Comparison of ENCODE assay signal across 20 cellular contexts in the genomic region with DNA sequence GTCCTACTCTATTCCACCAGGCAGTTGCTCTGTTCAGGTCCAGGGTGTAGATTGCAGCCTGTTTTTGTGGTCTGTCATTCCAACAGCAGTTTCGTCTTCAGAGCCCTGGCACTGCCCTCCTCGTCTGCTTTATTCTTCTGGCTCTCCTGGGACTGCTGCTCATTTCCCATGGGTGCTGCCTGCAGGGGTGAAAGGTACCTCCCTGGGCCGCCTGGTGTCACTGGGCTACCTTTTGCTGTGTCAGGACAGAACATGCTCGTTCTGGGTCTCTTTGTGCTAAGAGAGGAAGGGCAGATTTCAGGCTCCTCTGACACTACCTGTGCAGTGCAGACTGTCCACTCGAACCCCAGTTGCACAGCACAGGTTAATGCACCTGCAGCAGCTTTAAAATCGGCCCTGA.
"Had no signal": no experiment of that assay in that cellular context is flagged by ENCODE, and none has a peak within 500 bp of the region (broad histone marks: within the 10 kb centered on the region; RNA-seq: fewer than 3 reads in every experiment).

No MANE protein-coding gene starts in this region.

- H3K27me3 Mint-ChIP-seq: dendritic cell treated with granulocyte-macrophage colony-stimulating factor and Interleukin-4, amounts not matched to agents 40 ng/mL and 50 ng/mL, for 4 days; naive thymus-derived CD4-positive, alpha-beta T cell; stimulated activated naive B cell treated with anti-CD40 and anti-IgM and Interleukin-4, amounts not matched to agents 10 μg/mL and 1 μg/mL and 100 μg/mL, for 72 hours; stimulated activated naive CD8-positive, alpha-beta T cell treated with anti-CD3 and anti-CD28 coated beads, Interleukin-15, Interleukin-2, amounts not matched to agents 100 ng/mL and 50 ng/mL, for 24 hours had no signal

- DNase-seq: effector CD8-positive, alpha-beta T cell; endodermal cell; foreskin keratinocyte; mesenchymal stem cell; midbrain; naive thymus-derived CD4-positive, alpha-beta T cell; right cardiac atrium; small intestine; stimulated activated CD4-positive, alpha-beta T cell treated with anti-CD3 and anti-CD28 coated beads, Interleukin-15, amount 100 ng/mL, for 24 hours; stimulated activated CD4-positive, alpha-beta T cell treated with anti-CD3 and anti-CD28 coated beads, Interleukin-2, amount 100 ng/mL, for 48 hours; stimulated activated naive B cell treated with anti-CD40 and anti-IgM and Interleukin-4, amounts not matched to agents 10 μg/mL and 1 μg/mL and 100 μg/mL, for 72 hours; upper lobe of right lung; uterus had no signal

- H3K27ac Mint-ChIP-seq: dendritic cell treated with granulocyte-macrophage colony-stimulating factor and Interleukin-4, amounts not matched to agents 40 ng/mL and 50 ng/mL, for 4 days; endodermal cell; naive thymus-derived CD4-positive, alpha-beta T cell; nephron; neural progenitor cell; stimulated activated naive B cell treated with anti-CD40 and anti-IgM and Interleukin-4, amounts not matched to agents 10 μg/mL and 1 μg/mL and 100 μg/mL, for 72 hours; stimulated activated naive CD8-positive, alpha-beta T cell treated with anti-CD3 and anti-CD28 coated beads, Interleukin-15, Interleukin-2, amounts not matched to agents 100 ng/mL and 50 ng/mL, for 24 hours had no signal

- ATAC-seq: foreskin keratinocyte; gastroesophageal sphincter; heart left ventricle; left lobe of liver; naive thymus-derived CD4-positive, alpha-beta T cell; right cardiac atrium; stimulated activated naive B cell treated with anti-CD40 and anti-IgM and Interleukin-4, amounts not matched to agents 10 μg/mL and 1 μg/mL and 100 μg/mL, for 72 hours had no signal

- H3K4me3 Mint-ChIP-seq: dendritic cell treated with granulocyte-macrophage colony-stimulating factor and Interleukin-4, amounts not matched to agents 40 ng/mL and 50 ng/mL, for 4 days; endodermal cell; naive thymus-derived CD4-positive, alpha-beta T cell; nephron; neural progenitor cell; stimulated activated naive B cell treated with anti-CD40 and anti-IgM and Interleukin-4, amounts not matched to agents 10 μg/mL and 1 μg/mL and 100 μg/mL, for 72 hours; stimulated activated naive CD8-positive, alpha-beta T cell treated with anti-CD3 and anti-CD28 coated beads, Interleukin-15, Interleukin-2, amounts not matched to agents 100 ng/mL and 50 ng/mL, for 24 hours had no signal
